In the genomic region with DNA sequence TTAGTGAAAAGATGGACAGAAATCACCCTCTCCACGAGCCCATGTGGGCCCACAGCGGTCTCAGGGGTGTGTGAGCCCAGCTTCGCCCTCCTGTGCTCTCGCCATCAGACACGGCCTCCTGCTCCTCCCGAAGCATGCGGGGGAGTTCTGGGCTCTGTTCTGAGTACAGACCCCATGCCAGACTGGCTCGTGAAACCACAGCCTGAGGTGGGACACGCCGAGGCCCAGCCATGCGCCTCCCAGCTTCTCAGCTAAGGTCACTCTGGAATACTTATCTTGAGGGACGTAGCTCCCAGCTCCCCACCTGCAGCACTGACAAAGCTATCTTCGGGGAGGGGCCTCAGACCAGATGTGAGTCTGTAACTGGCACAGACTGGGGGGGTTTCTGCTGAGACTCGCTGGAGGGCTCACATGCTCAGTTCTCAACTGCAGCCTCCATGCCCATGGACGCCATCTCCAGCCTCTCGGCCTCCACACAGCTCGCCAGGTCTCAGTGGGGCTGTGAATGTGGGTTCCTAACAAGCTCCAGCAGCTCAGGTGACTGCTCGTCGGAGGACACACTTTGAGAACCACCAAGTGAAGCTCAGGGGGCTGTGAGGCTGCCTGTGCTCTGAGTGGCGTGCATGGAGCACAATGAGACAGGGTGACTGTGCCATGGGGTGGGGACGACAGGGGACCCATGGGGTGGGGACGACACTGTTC, we compare ENCODE assay signal across 18 cellular contexts.
DNase-seq lines count a peak whose midpoint lies in the region; ATAC-seq, FAIRE-seq and TF ChIP-seq lines count a peak whose summit lies in the region.
"Had no signal": no experiment of that assay in that cellular context is flagged by ENCODE, and none has a peak within 500 bp of the region (broad histone marks: within the 10 kb centered on the region; RNA-seq: fewer than 3 reads in every experiment).

No MANE protein-coding gene starts in this region.

- no peak overlapping the region for H3K23ac ChIP-seq in H1 (ENCODE audit: insufficient read length)
- no peak overlapping the region for H3K23ac ChIP-seq in trophoblast cell (ENCODE audit: low read length)

- CTCF ChIA-PET in H1 (lab: Charles Lee; ENCODE audit: partially characterized antibody), result interaction anchor here (0.6 to 4.0 kb wide), 8 partner anchors 9 to 51 kb away, joined by 3 to 14 read pairs (median 8); no protein-coding TSS in a partner anchor

- H3K4me2 ChIP-seq in H1 (ENCODE audit: insufficient read depth in 1 of 2, low read depth in 2 of 2, low read length in 2 of 2) (no peak overlapping the region), trophoblast cell (ENCODE audit: low read length) (no peak overlapping the region)

- TF ChIP-seq RAD21 in H1 (IDR thresholded peaks at IDR 0.05 in 1 of 2, conservative IDR thresholded peaks at IDR 0.05 in 1 of 2; ENCODE audit: low read depth in 2 of 2, low read length in 2 of 2), result no peak

- WGBS in H1 (ENCODE audit: extremely low coverage in 1 of 2, insufficient coverage in 1 of 2, insufficient read length in 1 of 2, insufficient replicate concordance in 2 of 2, low coverage in 1 of 2, low lambda C conversion rate in 2 of 2, missing lambda C conversion rate in 1 of 2), 2 experiments, result 94% methylated on average over 22 of the region's 22 CpGs; no CpG with 5 or more reads in 1 of the 2 experiments
- no CpG with 5 or more reads among the region's 22 CpGs for WGBS in trophoblast cell (ENCODE audit: extremely low coverage, insufficient coverage, insufficient read length)
- WGBS in tibial nerve, 2 donors, result 89 to 94% methylated on average over 19 to 22 of the region's 22 CpGs

- H3K27me3 ChIP-seq in H1 (replicated peaks in 1 of 4; ENCODE audit: control insufficient read depth in 3 of 4, extremely low read depth in 1 of 4, insufficient read depth in 3 of 4, low read length in 3 of 4) (no peaks in the 10 kb centered on the region), trophoblast cell (ENCODE audit: insufficient read depth, low read length) (no peaks in the 10 kb centered on the region), tibial nerve (no peaks in the 10 kb centered on the region)
- H3K27me3 ChIP-seq: suprapubic skin had no signal

- H3K56ac ChIP-seq in H1 (replicated peaks; ENCODE audit: insufficient read length, low read depth, low read length), result no peak overlapping the region

- DNase-seq in activated naive CD8-positive, alpha-beta T cell treated with anti-CD3 and anti-CD28 coated beads, Interleukin-2, amount 10 ng/mL, durations not matched to agents 7 days and 5 days, result no peak
- no peak for DNase-seq in activated naive CD8-positive, alpha-beta T cell treated with anti-CD3 and anti-CD28 coated beads for 36 hours
- DNase-seq in T-helper 17 cell, result no peak
- DNase-seq in H1 (ENCODE audit: low read depth in 1 of 2, low spot score in 2 of 2), result no peak
- no peak for DNase-seq in trophoblast cell
- DNase-seq in GM19240 (ENCODE audit: insufficient read length, low spot score), result no peak
- DNase-seq in NK-92 treated with Interleukin-12 subunit alpha and Interleukin-12 subunit beta, amount 100 ng/mL, for 24 hours (lab: John Stamatoyannopoulos, UW), result no peak
- DNase-seq in tibial nerve (ENCODE audit: low spot score in 2 of 2), result no peak
- DNase-seq: activated naive CD4-positive, alpha-beta T cell treated with Interleukin-2 at 50 U/mL for 16 hours; activated T-cell treated with anti-CD3 and anti-CD28 coated beads for 4 hours; IMR-90; left ventricle myocardium inferior; MM.1S; mucosa of descending colon; NCI-H774 had no signal

- H3K79me1 ChIP-seq in H1 (ENCODE audit: low read depth, low read length) (peaks cover 44% of the 10 kb centered on the region), trophoblast cell (ENCODE audit: low read length) (no peaks in the 10 kb centered on the region)

- no peak overlapping the region for H3K18ac ChIP-seq in H1 (ENCODE audit: extremely low read depth, low read length)
- H3K18ac ChIP-seq in trophoblast cell (ENCODE audit: low read length), result no peak overlapping the region

- ATAC-seq in activated naive CD8-positive, alpha-beta T cell treated with anti-CD3 and anti-CD28 coated beads, Interleukin-2, amount 10 ng/mL, durations not matched to agents 7 days and 5 days (ENCODE audit: low read depth), result no peak
- no peak for ATAC-seq in T-helper 17 cell

- TF ChIP-seq CTCF in H1 (IDR thresholded peaks at IDR 0.05; ENCODE audit: control extremely low read depth in 1 of 3, insufficient read depth in 1 of 3, low read depth in 1 of 3, low read length in 3 of 3) (no peak), tibial nerve (IDR thresholded peaks at IDR 0.05) (no peak)

- peaks cover 81% of the 10 kb centered on the region for H3K4me1 Mint-ChIP-seq in activated naive CD8-positive, alpha-beta T cell treated with anti-CD3 and anti-CD28 coated beads, Interleukin-2, amount 10 ng/mL, durations not matched to agents 7 days and 5 days
- H3K4me1 Mint-ChIP-seq in activated naive CD8-positive, alpha-beta T cell treated with anti-CD3 and anti-CD28 coated beads for 36 hours, result peaks cover 81% of the 10 kb centered on the region
- peaks cover 61% of the 10 kb centered on the region for H3K4me1 Mint-ChIP-seq in T-helper 17 cell

- H3K79me2 ChIP-seq in H1 (ENCODE audit: control insufficient read depth in 1 of 2, insufficient read depth in 2 of 2, low read length in 2 of 2) (peaks cover 0 to 100% of the 10 kb centered on the region in 2 experiments; a peak in 2 of 4 replicates), trophoblast cell (ENCODE audit: control insufficient read depth, insufficient read depth, low read length, poor library complexity) (peaks cover 7% of the 10 kb centered on the region)

- no peaks in the 10 kb centered on the region for H3K9me3 Mint-ChIP-seq in activated naive CD8-positive, alpha-beta T cell treated with anti-CD3 and anti-CD28 coated beads, Interleukin-2, amount 10 ng/mL, durations not matched to agents 7 days and 5 days
- H3K9me3 Mint-ChIP-seq in activated naive CD8-positive, alpha-beta T cell treated with anti-CD3 and anti-CD28 coated beads for 36 hours, result no peaks in the 10 kb centered on the region

- no peak overlapping the region for H3K4me3 Mint-ChIP-seq in activated naive CD8-positive, alpha-beta T cell treated with anti-CD3 and anti-CD28 coated beads, Interleukin-2, amount 10 ng/mL, durations not matched to agents 7 days and 5 days
- no peak overlapping the region for H3K4me3 Mint-ChIP-seq in activated naive CD8-positive, alpha-beta T cell treated with anti-CD3 and anti-CD28 coated beads for 36 hours
- H3K4me3 Mint-ChIP-seq in T-helper 17 cell, result peak overlapping the region; percentile 41

- H3K14ac ChIP-seq in H1 (ENCODE audit: insufficient read length), result no peak overlapping the region
- no peak overlapping the region for H3K14ac ChIP-seq in trophoblast cell (ENCODE audit: low read length)

- H3K4me3 ChIP-seq in H1 (ENCODE audit: extremely low read depth in 1 of 4, insufficient read depth in 2 of 4, low read depth in 3 of 4, low read length in 4 of 4) (no peak overlapping the region), trophoblast cell (ENCODE audit: low read depth, low read length) (no peak overlapping the region), tibial nerve (no peak overlapping the region)
- H3K4me3 ChIP-seq: left ventricle myocardium inferior, mucosa of descending colon, suprapubic skin had no signal

- H2AK5ac ChIP-seq in H1 (ENCODE audit: low read depth, low read length) (no peak overlapping the region), trophoblast cell (ENCODE audit: low read length) (no peak overlapping the region)

- FAIRE-seq in H1 (lab: Jason Lieb, UNC), result no peak
- FAIRE-seq: bronchial epithelial cell had no signal

- POLR2A ChIA-PET in activated naive CD8-positive, alpha-beta T cell treated with anti-CD3 and anti-CD28 coated beads, Interleukin-2, amount 10 ng/mL, durations not matched to agents 7 days and 5 days (lab: Charles Lee), result no interaction called here
- POLR2A ChIA-PET in H1 (lab: Charles Lee; ENCODE audit: partially characterized antibody), result interaction anchor here (0.8 to 1.5 kb wide), 3 partner anchors 10 to 177 kb away, joined by 3 to 5 read pairs (median 3); no protein-coding TSS in a partner anchor

- H4K8ac ChIP-seq in H1 (ENCODE audit: extremely low read depth, insufficient read depth, low read length) (0 out of 2 replicates have a peak overlapping the region, but pooled peaks have one; percentile 7), trophoblast cell (ENCODE audit: low read depth, low read length) (no peak overlapping the region)

- H3K27me3 Mint-ChIP-seq in activated naive CD8-positive, alpha-beta T cell treated with anti-CD3 and anti-CD28 coated beads, Interleukin-2, amount 10 ng/mL, durations not matched to agents 7 days and 5 days, result no peaks in the 10 kb centered on the region
- H3K27me3 Mint-ChIP-seq in activated naive CD8-positive, alpha-beta T cell treated with anti-CD3 and anti-CD28 coated beads for 36 hours, result no peaks in the 10 kb centered on the region
- H3K27me3 Mint-ChIP-seq in T-helper 17 cell, result no peaks in the 10 kb centered on the region

- H3K27ac Mint-ChIP-seq in activated naive CD8-positive, alpha-beta T cell treated with anti-CD3 and anti-CD28 coated beads, Interleukin-2, amount 10 ng/mL, durations not matched to agents 7 days and 5 days, result peak overlapping the region; percentile 31
- no peak overlapping the region for H3K27ac Mint-ChIP-seq in activated naive CD8-positive, alpha-beta T cell treated with anti-CD3 and anti-CD28 coated beads for 36 hours
- peak overlapping the region; percentile 99 for H3K27ac Mint-ChIP-seq in T-helper 17 cell

- H3K27ac ChIP-seq in H1 (ENCODE audit: low read depth, low read length) (no peak overlapping the region), trophoblast cell (ENCODE audit: low read depth, low read length) (no peak overlapping the region), tibial nerve (no peak overlapping the region)
- H3K27ac ChIP-seq: HL-60 had no signal

- no peak overlapping the region for H4K91ac ChIP-seq in H1 (replicated peaks; ENCODE audit: insufficient read length, low read length)
- H4K91ac ChIP-seq in trophoblast cell (ENCODE audit: low read depth, low read length), result no peak overlapping the region

- H3K9ac ChIP-seq in H1 (replicated peaks in 1 of 4; ENCODE audit: extremely low read depth in 1 of 4, low read depth in 3 of 4, low read length in 3 of 4) (no peak overlapping the region), trophoblast cell (ENCODE audit: low read length) (no peak overlapping the region)

- TF ChIP-seq POLR2A in H1 (IDR thresholded peaks at IDR 0.05; ENCODE audit: control extremely low read depth in 1 of 2, low read depth in 2 of 2, low read length in 2 of 2), result no peak
- no peak for TF ChIP-seq POLR2A in tibial nerve (IDR thresholded peaks at IDR 0.05)

- no peak overlapping the region for H4K12ac ChIP-seq in trophoblast cell (ENCODE audit: low read depth, low read length)

- H3K36me3 ChIP-seq in H1 (ENCODE audit: control insufficient read depth in 2 of 4, insufficient read depth in 4 of 4, low read length in 3 of 4), result peaks cover 2 to 8% (median 3%) of the 10 kb centered on the region in 4 experiments; a peak in 6 of 8 replicates
- peaks cover 36 to 44% of the 10 kb centered on the region in 2 experiments for H3K36me3 ChIP-seq in trophoblast cell (ENCODE audit: control insufficient read depth in 1 of 2, insufficient read depth in 2 of 2, low read length in 2 of 2)
- H3K36me3 ChIP-seq in tibial nerve, result peaks cover 0 to 27% (median 0%) of the 10 kb centered on the region in 3 donors

- H3K4me1 ChIP-seq in H1 (replicated peaks in 1 of 4; ENCODE audit: control insufficient read depth in 3 of 4, insufficient read depth in 4 of 4, low read length in 3 of 4) (peaks cover 0 to 26% (median 9%) of the 10 kb centered on the region in 4 experiments; a peak in 5 of 7 replicates), trophoblast cell (ENCODE audit: control insufficient read depth in 1 of 2, insufficient read depth in 2 of 2, low read length in 2 of 2) (peaks cover 5 to 10% of the 10 kb centered on the region in 2 experiments), tibial nerve (peaks cover 0 to 65% (median 35%) of the 10 kb centered on the region in 4 donors)

- no peak overlapping the region for H2BK20ac ChIP-seq in H1 (ENCODE audit: low read length)

- H4K20me1 ChIP-seq in H1 (replicated peaks in 1 of 2; ENCODE audit: control insufficient read depth in 1 of 2, insufficient read depth in 2 of 2, low read length in 2 of 2), result peaks cover 42 to 64% of the 10 kb centered on the region in 2 experiments

- H3K9me3 ChIP-seq in T-helper 17 cell (ENCODE audit: control insufficient read depth, low read length, poor library complexity, severe bottlenecking) (no peaks in the 10 kb centered on the region), H1 (ENCODE audit: insufficient read depth in 2 of 2, low read depth in 1 of 2, low read length in 1 of 2) (no peaks in the 10 kb centered on the region), trophoblast cell (ENCODE audit: insufficient read depth, low read depth, low read length) (no peaks in the 10 kb centered on the region), tibial nerve (no peaks in the 10 kb centered on the region)
- H3K9me3 ChIP-seq: left ventricle myocardium inferior, mucosa of descending colon, suprapubic skin had no signal

- no peak overlapping the region for H2BK15ac ChIP-seq in H1 (ENCODE audit: low read length)

- no peaks in the 10 kb centered on the region for H3K23me2 ChIP-seq in H1 (ENCODE audit: low read depth, low read length)

- H2BK120ac ChIP-seq in H1 (replicated peaks; ENCODE audit: low read depth, low read length) (no peak overlapping the region), trophoblast cell (ENCODE audit: insufficient read depth, low read length, poor library complexity) (no peak overlapping the region)

- no peak overlapping the region for H4K5ac ChIP-seq in H1 (ENCODE audit: insufficient read length, low read depth, low read length)

- H3K4ac ChIP-seq in H1 (replicated peaks; ENCODE audit: insufficient read length, low read depth, low read length), result no peak overlapping the region
- H3K4ac ChIP-seq in trophoblast cell (ENCODE audit: low read depth, low read length), result peak overlapping the region; percentile 3

- no peak for TF ChIP-seq EP300 in H1 (IDR thresholded peaks at IDR 0.05; ENCODE audit: borderline replicate concordance in 1 of 2, low read depth in 2 of 2, low read length in 2 of 2)
- TF ChIP-seq EP300 in tibial nerve (IDR thresholded peaks at IDR 0.05), result no peak

- peak overlapping the region; percentile 18; the same call in 1 of the 2 replicates for H2BK5ac ChIP-seq in H1 (ENCODE audit: low read depth, low read length)
- H2BK5ac ChIP-seq in trophoblast cell (ENCODE audit: low read depth, low read length, poor library complexity), result no peak overlapping the region

- H3K36me3 Mint-ChIP-seq in activated naive CD8-positive, alpha-beta T cell treated with anti-CD3 and anti-CD28 coated beads, Interleukin-2, amount 10 ng/mL, durations not matched to agents 7 days and 5 days, result peaks cover 33% of the 10 kb centered on the region
- H3K36me3 Mint-ChIP-seq in activated naive CD8-positive, alpha-beta T cell treated with anti-CD3 and anti-CD28 coated beads for 36 hours, result peaks cover 45% of the 10 kb centered on the region
- peaks cover 2% of the 10 kb centered on the region for H3K36me3 Mint-ChIP-seq in T-helper 17 cell (ENCODE audit: low read depth)

- H2AFZ ChIP-seq in H1 (ENCODE audit: low read length) (no peak overlapping the region), trophoblast cell (ENCODE audit: insufficient read depth, low read length, poor library complexity) (no peak overlapping the region)

- no peak overlapping the region for H2BK12ac ChIP-seq in H1 (ENCODE audit: low read depth, low read length)
- no peak overlapping the region for H2BK12ac ChIP-seq in trophoblast cell (ENCODE audit: low read length)
